ENCODE assay signal across 1 cellular context in genomic region chr11:121655481-121656332, GRCh38.
A peak's percentile ranks its signal among the peaks of the same experiment; 100 is the strongest.
TF ChIP-seq lines count a peak whose summit lies in the region.

No MANE protein-coding gene starts in this region.

TF ChIP-seq in WTC11, 78 proteins besides CTCF, POLR2A, EP300 and RAD21 (continued from another document):
- TF ChIP-seq GABPB1 (CRISPR knock-in tag; IDR thresholded peaks at IDR 0.05) (no peak; the same call in 1 of the 2 replicates), ZNF281 (CRISPR knock-in tag; IDR thresholded peaks at IDR 0.05) (0 out of 2 replicates have a peak, but pooled peaks have one; percentile 32), FOXK1 (CRISPR knock-in tag; IDR thresholded peaks at IDR 0.05) (peak; percentile 50; the same call in 1 of the 2 replicates), STAT6 (CRISPR knock-in tag; conservative IDR thresholded peaks at IDR 0.05; ENCODE audit: low read depth) (no peak), HMGXB4 (CRISPR knock-in tag; IDR thresholded peaks at IDR 0.05) (peak; percentile 47; the same call in 1 of the 2 replicates), ZNF121 (CRISPR knock-in tag; IDR thresholded peaks at IDR 0.05) (no peak), TP53 (CRISPR knock-in tag; IDR thresholded peaks at IDR 0.05) (0 out of 2 replicates have a peak, but pooled peaks have one; percentile 49), ESRRA (CRISPR knock-in tag; IDR thresholded peaks at IDR 0.05; ENCODE audit: borderline replicate concordance) (no peak), CREB1 (CRISPR knock-in tag; IDR thresholded peaks at IDR 0.05) (no peak), OVOL2 (CRISPR knock-in tag; IDR thresholded peaks at IDR 0.05; ENCODE audit: borderline replicate concordance) (no peak), CREM (CRISPR knock-in tag; IDR thresholded peaks at IDR 0.05) (0 out of 2 replicates have a peak, but pooled peaks have one; percentile 53), CBFB (CRISPR knock-in tag; IDR thresholded peaks at IDR 0.05; ENCODE audit: low read depth) (0 out of 2 replicates have a peak, but pooled peaks have one; percentile 36), ZNF396 (CRISPR knock-in tag; IDR thresholded peaks at IDR 0.05; ENCODE audit: borderline replicate concordance) (no peak), NFE2L1 (CRISPR knock-in tag; IDR thresholded peaks at IDR 0.05) (peak; percentile 24; the same call in 1 of the 2 replicates), USF2 (CRISPR knock-in tag; IDR thresholded peaks at IDR 0.05) (peak; percentile 66), KAT7 (CRISPR knock-in tag; IDR thresholded peaks at IDR 0.05; ENCODE audit: borderline replicate concordance) (no peak), JUN (CRISPR knock-in tag; IDR thresholded peaks at IDR 0.05) (no peak), MLX (CRISPR knock-in tag; IDR thresholded peaks at IDR 0.05) (no peak), IRF2 (CRISPR knock-in tag; IDR thresholded peaks at IDR 0.05; ENCODE audit: borderline replicate concordance, low read depth) (no peak), ATF2 (CRISPR knock-in tag; IDR thresholded peaks at IDR 0.05; ENCODE audit: borderline replicate concordance, low read depth) (no peak), SMAD4 (CRISPR knock-in tag; IDR thresholded peaks at IDR 0.05) (no peak), AFF4 (CRISPR knock-in tag; IDR thresholded peaks at IDR 0.05; ENCODE audit: borderline replicate concordance) (no peak), GRHL2 (CRISPR knock-in tag; IDR thresholded peaks at IDR 0.05; ENCODE audit: insufficient replicate concordance, severe bottlenecking) (no peak), ZNF671 (CRISPR knock-in tag; IDR thresholded peaks at IDR 0.05) (no peak), USF1 (CRISPR knock-in tag; IDR thresholded peaks at IDR 0.05) (0 out of 2 replicates have a peak, but pooled peaks have one; percentile 38)
TF ChIP-seq in WTC11: peak in this region for 17.
